Comparison of ENCODE assay signal across 21 cellular contexts in the genomic region with DNA sequence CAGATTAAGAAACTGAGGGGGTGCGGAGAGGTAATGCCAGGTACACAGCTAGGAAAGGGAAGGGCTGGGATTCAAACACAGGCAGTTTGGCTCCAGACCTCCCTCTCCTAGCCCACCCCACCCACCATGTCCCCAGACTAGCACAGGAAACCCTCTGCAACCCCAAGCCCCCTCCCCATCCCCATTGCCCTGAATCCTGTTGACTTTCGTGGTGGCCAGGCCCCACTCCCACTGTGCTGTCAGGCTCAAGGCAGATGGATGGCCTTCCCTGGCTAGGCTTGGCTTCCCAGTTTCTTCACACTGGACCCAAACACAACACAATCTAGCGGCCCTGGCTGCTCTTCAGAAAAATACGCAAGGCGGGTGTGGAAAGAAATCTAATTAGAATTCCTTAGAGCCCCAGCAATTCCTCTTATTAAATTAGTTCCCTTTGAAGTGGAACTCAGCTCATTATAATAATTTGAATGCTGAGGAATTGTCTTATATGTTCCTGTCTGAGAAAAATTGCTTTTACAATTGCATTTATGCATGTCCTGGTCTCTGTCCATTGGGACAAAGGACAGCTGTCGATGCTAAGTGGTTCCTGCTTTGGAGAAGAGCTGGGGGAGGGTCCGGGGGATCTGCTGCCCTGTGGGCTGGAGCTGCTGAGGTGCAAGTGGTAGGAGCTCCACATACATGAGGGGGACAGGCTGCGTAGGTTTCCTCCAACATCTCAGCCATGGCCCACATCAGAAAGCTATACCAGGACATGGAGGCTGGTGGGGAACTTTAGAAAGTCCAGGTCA.
"Had no signal": no experiment of that assay in that cellular context is flagged by ENCODE, and none has a peak within 500 bp of the region (broad histone marks: within the 10 kb centered on the region; RNA-seq: fewer than 3 reads in every experiment).

No MANE protein-coding gene starts in this region.

- FAIRE-seq: bronchial epithelial cell, keratinocyte, urothelium cell line had no signal

- DNase-seq: activated effector memory CD4-positive, alpha-beta T cell treated with Interleukin-2 at 50 U/mL for 16 hours; activated naive CD4-positive, alpha-beta T cell treated with anti-CD3 and anti-CD28 coated beads for 36 hours; activated T-cell treated with anti-CD3 and anti-CD28 coated beads, Interleukin-2, amount 50 U/mL, for 72 hours; heart right ventricle; left colon; lower lobe of right lung; naive thymus-derived CD8-positive, alpha-beta T cell; psoas muscle; right cardiac atrium; stimulated activated CD4-positive, alpha-beta T cell treated with anti-CD3 and anti-CD28 coated beads, Interleukin-12 subunit alpha, Interleukin-12 subunit beta, amount 100 ng/mL, for 4 hours; stimulated activated CD4-positive, alpha-beta T cell treated with anti-CD3 and anti-CD28 coated beads, Interleukin-4, amount 100 ng/mL, for 4 hours; substantia nigra; T-helper 1 cell had no signal

- H3K4me1 ChIP-seq: lower lobe of right lung, psoas muscle, tibial artery had no signal

- H3K27ac Mint-ChIP-seq: activated naive CD4-positive, alpha-beta T cell treated with anti-CD3 and anti-CD28 coated beads for 36 hours; activated T-cell treated with anti-CD3 and anti-CD28 coated beads, Interleukin-2, amount 50 U/mL, for 72 hours; naive thymus-derived CD8-positive, alpha-beta T cell; stimulated activated naive CD8-positive, alpha-beta T cell treated with anti-CD3 and anti-CD28 coated beads, Interleukin-15, Interleukin-2, amounts not matched to agents 100 ng/mL and 50 ng/mL, for 24 hours; WTC11 had no signal

- H3K36me3 ChIP-seq: heart right ventricle, lower lobe of right lung, tibial artery had no signal

- H3K4me3 ChIP-seq: coronary artery, heart right ventricle, lower lobe of right lung, psoas muscle, tibial artery had no signal

- H3K27ac ChIP-seq: coronary artery, epithelial cell of prostate, heart right ventricle, lower lobe of right lung, psoas muscle, tibial artery had no signal

- ATAC-seq: activated T-cell treated with anti-CD3 and anti-CD28 coated beads, Interleukin-2, amount 50 U/mL, for 72 hours; heart right ventricle; left colon; lower lobe of right lung; naive thymus-derived CD8-positive, alpha-beta T cell; psoas muscle; right cardiac atrium; WTC11 had no signal

- H3K9me3 ChIP-seq: heart right ventricle, lower lobe of right lung, psoas muscle, tibial artery had no signal

- H3K36me3 Mint-ChIP-seq: naive thymus-derived CD8-positive, alpha-beta T cell; WTC11 had no signal

- H3K9me3 Mint-ChIP-seq: activated naive CD4-positive, alpha-beta T cell treated with anti-CD3 and anti-CD28 coated beads for 36 hours; naive thymus-derived CD8-positive, alpha-beta T cell; stimulated activated naive CD8-positive, alpha-beta T cell treated with anti-CD3 and anti-CD28 coated beads, Interleukin-15, Interleukin-2, amounts not matched to agents 100 ng/mL and 50 ng/mL, for 24 hours; WTC11 had no signal

- H3K4me3 Mint-ChIP-seq: activated naive CD4-positive, alpha-beta T cell treated with anti-CD3 and anti-CD28 coated beads for 36 hours; activated T-cell treated with anti-CD3 and anti-CD28 coated beads, Interleukin-2, amount 50 U/mL, for 72 hours; naive thymus-derived CD8-positive, alpha-beta T cell; stimulated activated naive CD8-positive, alpha-beta T cell treated with anti-CD3 and anti-CD28 coated beads, Interleukin-15, Interleukin-2, amounts not matched to agents 100 ng/mL and 50 ng/mL, for 24 hours; WTC11 had no signal
